9 cellular contexts compared by ENCODE assay signal in genomic region chr1:39954261-39954869, GRCh38. TPM values are rescaled to one million over a fixed set of nuclear protein-coding genes. Genes with fewer than 3 reads are reported as not detected.
DNase-seq lines count a peak whose midpoint lies in the region; ATAC-seq and TF ChIP-seq lines count a peak whose summit lies in the region.
"Had no signal": no experiment of that assay in that cellular context is flagged by ENCODE, and none has a peak within 500 bp of the region (broad histone marks: within the 10 kb centered on the region; RNA-seq: fewer than 3 reads in every experiment).

No MANE protein-coding gene starts in this region.

- H3K9me3 ChIP-seq in heart left ventricle (no peaks in the 10 kb centered on the region), smooth muscle cell (replicated peaks; ENCODE audit: low read depth) (no peaks in the 10 kb centered on the region)
- H3K9me3 ChIP-seq: body of pancreas had no signal

- H3K4me1 Mint-ChIP-seq in T-cell: peaks cover 20 to 22% (median 21%) of the 10 kb centered on the region in 3 donors

- H3K9me3 Mint-ChIP-seq in T-cell: no peaks in the 10 kb centered on the region

- H2AFZ ChIP-seq in smooth muscle cell (ENCODE audit: low read depth): peak overlapping the region; percentile 73

- ATAC-seq in T-cell (replicated peaks in 1 of 4) (no peak), heart left ventricle (peak in 1 of 4 donors; percentile 14), GM21390 (IDR thresholded peaks at IDR 0.05; ENCODE audit: unreplicated experiment) (no peak), GM18868 (IDR thresholded peaks at IDR 0.05; ENCODE audit: unreplicated experiment) (no peak)

- H3K9ac ChIP-seq in smooth muscle cell (ENCODE audit: low read depth): no peak overlapping the region

- no peak overlapping the region for H3K27ac Mint-ChIP-seq in T-cell

- no peaks in the 10 kb centered on the region for H4K20me1 ChIP-seq in smooth muscle cell (ENCODE audit: low read depth)

- H3K27me3 ChIP-seq in heart left ventricle (peaks cover 0 to 10% (median 0%) of the 10 kb centered on the region in 9 donors), smooth muscle cell (ENCODE audit: low read depth) (no peaks in the 10 kb centered on the region)
- H3K27me3 ChIP-seq: body of pancreas had no signal

- no peaks in the 10 kb centered on the region for H3K36me3 ChIP-seq in heart left ventricle
- H3K36me3 ChIP-seq in smooth muscle cell (ENCODE audit: low read depth): no peaks in the 10 kb centered on the region

- H3K4me1 ChIP-seq in heart left ventricle (peaks cover 7 to 43% (median 24%) of the 10 kb centered on the region in 12 donors), smooth muscle cell (ENCODE audit: low read depth) (peaks cover 15% of the 10 kb centered on the region)

- no peaks in the 10 kb centered on the region for H3K79me2 ChIP-seq in smooth muscle cell (ENCODE audit: low read depth)

- WGBS in heart left ventricle, 4 donors: 49 to 59% (median 55%) methylated on average over 17 to 18 of the region's 18 CpGs
- WGBS in smooth muscle cell (ENCODE audit: low lambda C conversion rate): 73% methylated on average over 18 of the region's 18 CpGs

- H3K36me3 Mint-ChIP-seq in T-cell: no peaks in the 10 kb centered on the region

- peaks cover 5% of the 10 kb centered on the region for H3F3A ChIP-seq in smooth muscle cell (ENCODE audit: low read depth)

- POLR2A ChIA-PET in T-cell (lab: Charles Lee): no interaction called here

- H3K27me3 Mint-ChIP-seq in T-cell: no peaks in the 10 kb centered on the region

- H3K27ac ChIP-seq in heart left ventricle (peak overlapping the region in 4 of 12 donors; percentile 30 to 74 (median 48)), smooth muscle cell (ENCODE audit: low read depth) (no peak overlapping the region)
- H3K27ac ChIP-seq: body of pancreas had no signal

- CTCF ChIA-PET in T-cell (lab: Charles Lee): no interaction called here

- peak overlapping the region; percentile 73 for H3K4me3 ChIP-seq in HFF-Myc (replicated peaks; ENCODE audit: low read depth, low read length)
- H3K4me3 ChIP-seq in heart left ventricle: peak overlapping the region in 10 of 12 donors; percentile 20 to 68 (median 52)
- H3K4me3 ChIP-seq in smooth muscle cell: peak overlapping the region; percentile 63

- TF ChIP-seq POLR2A in heart left ventricle (IDR thresholded peaks at IDR 0.05): no peak

- no peak for DNase-seq in HFF-Myc (ENCODE audit: extremely low read depth, low read depth)
- DNase-seq in T-cell: no peak
- peak in 1 of 5 donors; percentile 39 for DNase-seq in heart left ventricle
- DNase-seq in smooth muscle cell (lab: John Stamatoyannopoulos, UW; ENCODE audit: unreplicated experiment): no peak
- no peak for DNase-seq in NCI-H82 treated with DMSO at 0.1 percent for 48 hours (lab: John Stamatoyannopoulos, UW; ENCODE audit: unreplicated experiment)
- no peak for DNase-seq in activated effector memory CD4-positive, alpha-beta T cell treated with anti-CD3 and anti-CD28 coated beads, Interleukin-2, amount 50 U/mL, for 16 hours

- H3K4me2 ChIP-seq in smooth muscle cell: peak overlapping the region; percentile 94

- peak overlapping the region; percentile 87 to 91 (median 87) for H3K4me3 Mint-ChIP-seq in T-cell

- TF ChIP-seq CTCF in HFF-Myc (IDR thresholded peaks at IDR 0.05; ENCODE audit: low read depth, low read length, missing control alignments) (no peak), heart left ventricle (IDR thresholded peaks at IDR 0.05) (no peak), smooth muscle cell (IDR thresholded peaks at IDR 0.05; ENCODE audit: borderline replicate concordance, insufficient read depth, poor library complexity, severe bottlenecking) (no peak)

- intact Hi-C loops in heart left ventricle (cut with DNase I): no loop called here

RNA-seq across cellular contexts. Expression of gene MFSD2A, which starts 0.6 kb away (rescaled TPM):
- total RNA-seq in T-cell (1 to 10 TPM in 4 of 5 donors, under 1 TPM in 1; 0.39 to 3.5 (median 1.4) TPM), heart left ventricle (1 to 10 TPM in 4 of 9 donors, under 1 TPM in 5; 0.23 to 4.2 (median 0.96) TPM), smooth muscle cell (3.2 and 3.3 TPM in 2 replicates)
- polyA plus RNA-seq in heart left ventricle (10 to 100 TPM in 1 of 2 donors, under 1 TPM in 1; 0.11 to 12.7 TPM), smooth muscle cell (5.3 and 5.5 TPM in 2 replicates)

RNA-seq across cellular contexts. Expression of gene MYCL, which starts 52.6 kb away (rescaled TPM):
- total RNA-seq in T-cell (under 1 TPM; 0.13 to 0.38 (median 0.22) TPM), heart left ventricle (1 to 10 TPM in 3 of 9 donors, under 1 TPM in 6; 0.27 to 3.0 (median 0.75) TPM), smooth muscle cell (3.7 and 4.5 TPM in 2 replicates)
- polyA plus RNA-seq in heart left ventricle (under 1 TPM; 0.15 to 0.53 TPM), smooth muscle cell (0.98 and 2.4 TPM in 2 replicates)
